In genomic region chr1:85576256-85576641, GRCh38 we compare ENCODE assay signal across 9 cellular contexts. TPM values are rescaled to one million over a fixed set of nuclear protein-coding genes. Genes with fewer than 3 reads are reported as not detected.
A peak's percentile ranks its signal among the peaks of the same experiment; 100 is the strongest.
DNase-seq lines count a peak whose midpoint lies in the region; ATAC-seq, FAIRE-seq and TF ChIP-seq lines count a peak whose summit lies in the region.
"Had no signal": no experiment of that assay in that cellular context is flagged by ENCODE, and none has a peak within 500 bp of the region (broad histone marks: within the 10 kb centered on the region; RNA-seq: fewer than 3 reads in every experiment).

No MANE protein-coding gene starts in this region.

- POLR2A ChIA-PET in GM10248 (lab: Yijun Ruan, JAX), result no interaction called here

- peaks cover 35% of the 10 kb centered on the region for H4K20me1 ChIP-seq in astrocyte (ENCODE audit: insufficient read depth, low read length)
- H4K20me1 ChIP-seq: BLaER1 had no signal

- no peaks in the 10 kb centered on the region for H3K36me3 Mint-ChIP-seq in activated CD4-positive, alpha-beta T cell treated with anti-CD3 and anti-CD28 coated beads, Interleukin-2, amount 10 ng/mL, durations not matched to agents 24 days and 14 days (ENCODE audit: low read depth)
- peaks cover 12% of the 10 kb centered on the region for H3K36me3 Mint-ChIP-seq in astrocyte (ENCODE audit: low read depth, unreplicated experiment)
- H3K36me3 Mint-ChIP-seq in effector memory CD8-positive, alpha-beta T cell (ENCODE audit: insufficient read depth), result no peaks in the 10 kb centered on the region

- H3K27me3 ChIP-seq in astrocyte (ENCODE audit: insufficient read depth, low read length) (no peaks in the 10 kb centered on the region), liver (ENCODE audit: control insufficient read depth in 4 of 4, insufficient read depth in 4 of 4, low read length in 3 of 4) (no peaks in the 10 kb centered on the region), thymus (ENCODE audit: control insufficient read depth, insufficient read depth) (peaks cover 49% of the 10 kb centered on the region)
- H3K27me3 ChIP-seq: BLaER1 had no signal

- WGBS in liver, result 5% methylated on average over 16 of the region's 16 CpGs
- WGBS in thymus, result 10% methylated on average over 16 of the region's 16 CpGs

- CTCF ChIA-PET in GM10248 (lab: Yijun Ruan, JAX), result interaction anchor here (1.7 kb wide), 1 partner anchor 10 kb away, joined by 7 read pairs; no protein-coding TSS in a partner anchor

- TF ChIP-seq RAD21 in liver (IDR thresholded peaks at IDR 0.05), result peak in 1 of 2 donors; percentile 20

- peak overlapping the region; percentile 96 for H3K27ac ChIP-seq in astrocyte (ENCODE audit: low read depth, low read length)
- H3K27ac ChIP-seq in liver (ENCODE audit: low read depth in 1 of 2, low read length in 2 of 2), result peak overlapping the region; percentile 71 to 91
- peak overlapping the region; percentile 9 for H3K27ac ChIP-seq in thymus (ENCODE audit: low read depth)
- H3K27ac ChIP-seq: BLaER1 had no signal

- no peak overlapping the region for H2AFZ ChIP-seq in astrocyte (ENCODE audit: low read depth, low read length)

- peaks cover 13% of the 10 kb centered on the region for H3K36me3 ChIP-seq in astrocyte (ENCODE audit: insufficient read depth, low read length)
- H3K36me3 ChIP-seq in liver (ENCODE audit: control insufficient read depth in 4 of 4, insufficient read depth in 3 of 4, low read depth in 1 of 4, low read length in 3 of 4), result no peaks in the 10 kb centered on the region
- no peaks in the 10 kb centered on the region for H3K36me3 ChIP-seq in thymus (ENCODE audit: control insufficient read depth, insufficient read depth)
- H3K36me3 ChIP-seq: BLaER1 had no signal

- FAIRE-seq in astrocyte (lab: Jason Lieb, UNC), result no peak

- no peaks in the 10 kb centered on the region for H3K9me3 ChIP-seq in astrocyte (ENCODE audit: insufficient read depth, low read depth, low read length)
- H3K9me3 ChIP-seq in liver (ENCODE audit: control insufficient read depth in 4 of 4, low read length in 3 of 4), result no peaks in the 10 kb centered on the region
- no peaks in the 10 kb centered on the region for H3K9me3 ChIP-seq in thymus (ENCODE audit: control insufficient read depth)

- ATAC-seq in effector memory CD8-positive, alpha-beta T cell (replicated peaks), result no peak
- ATAC-seq in HG02763 (IDR thresholded peaks at IDR 0.05; ENCODE audit: unreplicated experiment), result no peak

- peak overlapping the region; percentile 79 for H3K4me3 Mint-ChIP-seq in activated CD4-positive, alpha-beta T cell treated with anti-CD3 and anti-CD28 coated beads, Interleukin-2, amount 10 ng/mL, durations not matched to agents 24 days and 14 days
- H3K4me3 Mint-ChIP-seq in astrocyte (ENCODE audit: unreplicated experiment), result peak overlapping the region; percentile 91
- H3K4me3 Mint-ChIP-seq in effector memory CD8-positive, alpha-beta T cell, result peak overlapping the region in 1 of 2 donors; percentile 70

- H3K4me2 ChIP-seq in astrocyte (ENCODE audit: low read length), result peak overlapping the region; percentile 93
- H3K4me2 ChIP-seq: BLaER1 had no signal

- H3K27me3 Mint-ChIP-seq in activated CD4-positive, alpha-beta T cell treated with anti-CD3 and anti-CD28 coated beads, Interleukin-2, amount 10 ng/mL, durations not matched to agents 24 days and 14 days, result peaks cover 64% of the 10 kb centered on the region
- no peaks in the 10 kb centered on the region for H3K27me3 Mint-ChIP-seq in astrocyte (ENCODE audit: low read depth, unreplicated experiment)
- peaks cover 64 to 98% of the 10 kb centered on the region in 2 donors for H3K27me3 Mint-ChIP-seq in effector memory CD8-positive, alpha-beta T cell

- no peaks in the 10 kb centered on the region for H3K9me3 Mint-ChIP-seq in activated CD4-positive, alpha-beta T cell treated with anti-CD3 and anti-CD28 coated beads, Interleukin-2, amount 10 ng/mL, durations not matched to agents 24 days and 14 days
- no peaks in the 10 kb centered on the region for H3K9me3 Mint-ChIP-seq in astrocyte (ENCODE audit: unreplicated experiment)
- no peaks in the 10 kb centered on the region for H3K9me3 Mint-ChIP-seq in effector memory CD8-positive, alpha-beta T cell

- H3K27ac Mint-ChIP-seq in activated CD4-positive, alpha-beta T cell treated with anti-CD3 and anti-CD28 coated beads, Interleukin-2, amount 10 ng/mL, durations not matched to agents 24 days and 14 days, result no peak overlapping the region
- peak overlapping the region; percentile 97 for H3K27ac Mint-ChIP-seq in astrocyte (ENCODE audit: unreplicated experiment)
- H3K27ac Mint-ChIP-seq in effector memory CD8-positive, alpha-beta T cell, result no peak overlapping the region

- peaks cover 47% of the 10 kb centered on the region for H3K4me1 ChIP-seq in astrocyte (ENCODE audit: insufficient read depth, low read length)
- H3K4me1 ChIP-seq in liver (ENCODE audit: control insufficient read depth in 4 of 4, insufficient read depth in 4 of 4, low read length in 3 of 4), result peaks cover 0 to 14% (median 9%) of the 10 kb centered on the region in 4 donors
- peaks cover 3% of the 10 kb centered on the region for H3K4me1 ChIP-seq in thymus (ENCODE audit: control insufficient read depth, insufficient read depth, low read length)
- H3K4me1 ChIP-seq: BLaER1 had no signal

- DNase-seq in activated CD4-positive, alpha-beta T cell treated with anti-CD3 and anti-CD28 coated beads, Interleukin-2, amount 10 ng/mL, durations not matched to agents 24 days and 14 days, result no peak
- no peak for DNase-seq in activated CD4-positive, alpha-beta T cell treated with anti-CD3 and anti-CD28 coated beads, Interleukin-2, amount 50 U/mL, for 48 hours
- DNase-seq in astrocyte (ENCODE audit: low read depth) (no peak), GM10248 (ENCODE audit: extremely low spot score) (no peak)
- no peak for DNase-seq in effector memory CD8-positive, alpha-beta T cell

- H3K4me3 ChIP-seq in astrocyte (ENCODE audit: insufficient read depth, low read depth, low read length) (peak overlapping the region; percentile 89), liver (ENCODE audit: low read depth in 1 of 3, low read length in 3 of 3) (peak overlapping the region; percentile 61 to 71 (median 64)), thymus (ENCODE audit: low read length) (peak overlapping the region; percentile 41)
- H3K4me3 ChIP-seq: BLaER1 had no signal

- intact Hi-C loops in activated CD4-positive, alpha-beta T cell treated with anti-CD3 and anti-CD28 coated beads, Interleukin-2, amount 10 ng/mL, durations not matched to agents 24 days and 14 days (cut with micrococcal nuclease), result loop anchor here (5.0 kb wide), 3 partner anchors 46 to 374 kb away; partner anchors contain the start of gene SYDE2

- peaks cover 84% of the 10 kb centered on the region for H3K79me2 ChIP-seq in astrocyte (ENCODE audit: insufficient read depth, low read length)

- H3K9ac ChIP-seq in astrocyte (ENCODE audit: low read length) (peak overlapping the region; percentile 99), liver (ENCODE audit: low read depth in 1 of 2, low read length in 2 of 2) (peak overlapping the region; percentile 39 to 91)
- H3K9ac ChIP-seq: BLaER1 had no signal

- peaks cover 29% of the 10 kb centered on the region for H3K4me1 Mint-ChIP-seq in activated CD4-positive, alpha-beta T cell treated with anti-CD3 and anti-CD28 coated beads, Interleukin-2, amount 10 ng/mL, durations not matched to agents 24 days and 14 days
- H3K4me1 Mint-ChIP-seq in astrocyte (ENCODE audit: low read depth, unreplicated experiment), result peaks cover 44% of the 10 kb centered on the region
- peaks cover 11 to 18% of the 10 kb centered on the region in 2 donors for H3K4me1 Mint-ChIP-seq in effector memory CD8-positive, alpha-beta T cell (ENCODE audit: low read depth in 2 of 2)

- TF ChIP-seq CTCF in astrocyte (IDR thresholded peaks at IDR 0.05; ENCODE audit: insufficient read depth, low read depth, low read length) (no peak), liver (IDR thresholded peaks at IDR 0.05; ENCODE audit: low read depth, low read length, missing input control) (no peak), GM10248 (IDR thresholded peaks at IDR 0.05; ENCODE audit: control extremely low read depth, extremely low read depth, low read depth, missing control alignments) (no peak)

TF ChIP-seq in liver, 16 proteins besides CTCF, POLR2A, EP300 and RAD21:
- no peak for TF ChIP-seq FOXA2 (IDR thresholded peaks at IDR 0.05)
- TF ChIP-seq SP1 (IDR thresholded peaks at IDR 0.05), result no peak
- TF ChIP-seq FOXA1 (IDR thresholded peaks at IDR 0.05), result no peak
- TF ChIP-seq MAX (IDR thresholded peaks at IDR 0.05), result no peak
- TF ChIP-seq RXRA (IDR thresholded peaks at IDR 0.05), result peak in 1 of 2 donors; percentile 26
- TF ChIP-seq EGR1 (IDR thresholded peaks at IDR 0.05; ENCODE audit: low read depth in 2 of 2), result no peak
- peak; percentile 40 for TF ChIP-seq YY1 (IDR thresholded peaks at IDR 0.05)

RNA-seq across cellular contexts. Expression of gene CCN1, which starts 4.3 kb away (rescaled TPM):
- 0.14 and 0.21 TPM in 2 replicates for total RNA-seq in activated CD4-positive, alpha-beta T cell treated with anti-CD3 and anti-CD28 coated beads, Interleukin-2, amount 10 ng/mL, durations not matched to agents 24 days and 14 days
- total RNA-seq in astrocyte, result 624 and 672 TPM in 2 replicates
- 1 to 10 TPM; 3.5 to 5.9 TPM for total RNA-seq in liver
- 10 to 100 TPM; 14.1 to 54.4 TPM for polyA plus RNA-seq in liver
- 75.8 TPM for polyA plus RNA-seq in thymus

Comparison
In these comparisons a context has a peak if more than half of its experiments do, and no peak if none do; other contexts are left out.
1. H3K27ac ChIP-seq: peak in every context shown above with its lines; median percentile 96 in astrocyte; 81 in liver; 9 in thymus.
2. RNA of gene CCN1, which starts 4.3 kb away (total RNA-seq): 624 to 672 TPM in astrocyte; 3.5 to 5.9 TPM in liver and 0.14 to 0.21 TPM in activated CD4-positive, alpha-beta T cell treated with anti-CD3 and anti-CD28 coated beads, Interleukin-2, amount 10 ng/mL, durations not matched to agents 24 days and 14 days; every median in the first group is over 10 times any median in the second.
3. Peak in every context shown above with its lines, with median percentiles within 50 percentile points of each other: H3K4me3 ChIP-seq.